Comparison of ENCODE assay signal across 9 cellular contexts in genomic region chr2:189466656-189467055, GRCh38. TPM values are rescaled to one million over a fixed set of nuclear protein-coding genes. Genes with fewer than 3 reads are reported as not detected.
DNase-seq lines count a peak whose midpoint lies in the region; TF ChIP-seq lines count a peak whose summit lies in the region.
"Had no signal": no experiment of that assay in that cellular context is flagged by ENCODE, and none has a peak within 500 bp of the region (broad histone marks: within the 10 kb centered on the region; RNA-seq: fewer than 3 reads in every experiment).

No MANE protein-coding gene starts in this region.

- H3K27me3 ChIP-seq in endodermal cell (ENCODE audit: control insufficient read depth, insufficient read depth, low read length, poor library complexity, severe bottlenecking) (no peaks in the 10 kb centered on the region), neural progenitor cell (no peaks in the 10 kb centered on the region)

- no peak overlapping the region for H2AFZ ChIP-seq in neural progenitor cell (replicated peaks)

- no peaks in the 10 kb centered on the region for H3F3A ChIP-seq in neural progenitor cell (ENCODE audit: low read depth)

- H3K36me3 Mint-ChIP-seq in endodermal cell (ENCODE audit: low read depth) (peaks cover 73% of the 10 kb centered on the region), neural progenitor cell (peaks cover 31% of the 10 kb centered on the region)

- H3K27ac ChIP-seq in endodermal cell (ENCODE audit: low read depth, low read length) (no peak overlapping the region), neural progenitor cell (no peak overlapping the region)

- H4K20me1 ChIP-seq in neural progenitor cell (ENCODE audit: low read depth), result no peaks in the 10 kb centered on the region

- H3K27me3 Mint-ChIP-seq in endodermal cell (ENCODE audit: insufficient read depth), result no peaks in the 10 kb centered on the region
- H3K27me3 Mint-ChIP-seq in neural progenitor cell (ENCODE audit: insufficient read depth, low read depth), result no peaks in the 10 kb centered on the region
- H3K27me3 Mint-ChIP-seq: activated naive CD4-positive, alpha-beta T cell treated with anti-CD3 and anti-CD28 coated beads, Interleukin-2, amount 50 U/mL, for 24 hours had no signal

- no peaks in the 10 kb centered on the region for H3K9me3 Mint-ChIP-seq in endodermal cell
- no peaks in the 10 kb centered on the region for H3K9me3 Mint-ChIP-seq in neural progenitor cell
- H3K9me3 Mint-ChIP-seq: activated naive CD4-positive, alpha-beta T cell treated with anti-CD3 and anti-CD28 coated beads, Interleukin-2, amount 50 U/mL, for 24 hours had no signal

- TF ChIP-seq CTCF in endodermal cell (conservative IDR thresholded peaks at IDR 0.05) (peak; percentile 91), neural progenitor cell (IDR thresholded peaks at IDR 0.05) (peak; percentile 53)

- no peak overlapping the region for H3K4me3 ChIP-seq in endodermal cell (ENCODE audit: low read length)
- no peak overlapping the region for H3K4me3 ChIP-seq in neural progenitor cell

- H3K36me3 ChIP-seq in endodermal cell (ENCODE audit: control insufficient read depth, insufficient read depth, low read length), result peaks cover 94% of the 10 kb centered on the region
- peaks cover 52% of the 10 kb centered on the region for H3K36me3 ChIP-seq in neural progenitor cell

- no peaks in the 10 kb centered on the region for H3K79me2 ChIP-seq in neural progenitor cell (ENCODE audit: low read depth)

- no peak overlapping the region for H3K4me2 ChIP-seq in neural progenitor cell

- H3K4me3 Mint-ChIP-seq in endodermal cell, result no peak overlapping the region
- H3K4me3 Mint-ChIP-seq in neural progenitor cell, result no peak overlapping the region
- H3K4me3 Mint-ChIP-seq: activated naive CD4-positive, alpha-beta T cell treated with anti-CD3 and anti-CD28 coated beads, Interleukin-2, amount 50 U/mL, for 24 hours had no signal

- H3K4me1 ChIP-seq in endodermal cell (ENCODE audit: control insufficient read depth, insufficient read depth, low read length), result peaks cover 9% of the 10 kb centered on the region
- no peaks in the 10 kb centered on the region for H3K4me1 ChIP-seq in neural progenitor cell

- H3K27ac Mint-ChIP-seq in endodermal cell, result peak overlapping the region; percentile 58
- no peak overlapping the region for H3K27ac Mint-ChIP-seq in neural progenitor cell

- H3K9me3 ChIP-seq in endodermal cell (ENCODE audit: control insufficient read depth, low read length) (no peaks in the 10 kb centered on the region), neural progenitor cell (ENCODE audit: low read depth) (no peaks in the 10 kb centered on the region)

- H3K4me1 Mint-ChIP-seq in endodermal cell (peaks cover 24% of the 10 kb centered on the region), neural progenitor cell (no peaks in the 10 kb centered on the region)
- H3K4me1 Mint-ChIP-seq: activated naive CD4-positive, alpha-beta T cell treated with anti-CD3 and anti-CD28 coated beads, Interleukin-2, amount 50 U/mL, for 24 hours had no signal

- H3K9ac ChIP-seq in endodermal cell (ENCODE audit: extremely low read depth, low read length, poor library complexity, severe bottlenecking) (no peak overlapping the region), neural progenitor cell (no peak overlapping the region)

- DNase-seq in SKM-1 (lab: John Stamatoyannopoulos, UW; ENCODE audit: unreplicated experiment) (peak; percentile 22), SKM-1 treated with dmso at 0.1 percent for 144 hours (lab: John Stamatoyannopoulos, UW; ENCODE audit: unreplicated experiment) (no peak), NOMO-1 (lab: John Stamatoyannopoulos, UW; ENCODE audit: unreplicated experiment in 2 of 2) (peak; percentile 27 to 45), endodermal cell (no peak), neural progenitor cell (ENCODE audit: low spot score) (peak; percentile 15), cortex of kidney (lab: John Stamatoyannopoulos, UW) (no peak), NCI-H187 treated with DMSO at 0.1 percent for 48 hours (lab: John Stamatoyannopoulos, UW) (no peak)
- DNase-seq in stimulated activated CD8-positive, alpha-beta memory T cell treated with anti-CD3 and anti-CD28 coated beads, Interleukin-4, amount 100 ng/mL, for 48 hours, result no peak

RNA-seq across cellular contexts. Expression of gene WDR75, which starts 25.4 kb away (rescaled TPM):
- 10 to 100 TPM; 65.8 to 76.2 TPM for total RNA-seq in endodermal cell
- polyA plus RNA-seq in endodermal cell (2013, experiment 1 of 2), result 54.4 TPM
- 50.7 TPM for polyA plus RNA-seq in endodermal cell (2013, experiment 2 of 2)
- 85.3 and 121 TPM in 2 replicates for total RNA-seq in neural progenitor cell (ENCODE audit: low replicate concordance)

Comparison
In these comparisons a context has a peak if more than half of its experiments do, and no peak if none do; other contexts are left out.
1. DNase-seq: peak in SKM-1 (single experiment), NOMO-1 (2 of 2) and neural progenitor cell (single experiment); none in SKM-1 treated with dmso at 0.1 percent for 144 hours (single experiment), endodermal cell (single experiment), cortex of kidney (single experiment), NCI-H187 treated with DMSO at 0.1 percent for 48 hours (single experiment) and stimulated activated CD8-positive, alpha-beta memory T cell treated with anti-CD3 and anti-CD28 coated beads, Interleukin-4, amount 100 ng/mL, for 48 hours (single experiment).